In the genomic region with DNA sequence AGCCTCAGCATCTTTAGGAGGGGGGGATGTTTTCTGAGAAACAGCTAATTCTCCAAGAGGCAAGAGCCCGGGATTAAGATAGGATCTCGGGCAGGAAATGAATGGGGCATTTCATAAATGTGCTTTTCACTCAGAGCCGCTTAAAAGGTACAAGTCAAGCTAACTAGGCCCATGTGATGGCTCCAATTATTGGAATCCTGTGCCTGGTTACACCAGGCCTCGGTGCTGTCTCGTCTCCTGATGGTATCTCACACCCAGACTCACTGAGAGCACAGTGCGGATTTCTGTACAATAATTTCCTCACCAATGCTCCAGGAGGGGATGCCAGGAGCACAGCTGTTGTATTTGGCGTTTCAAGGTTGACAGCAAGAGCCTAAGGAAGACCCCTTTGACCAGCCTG, we compare ENCODE assay signal across 18 cellular contexts.
"Had no signal": no experiment of that assay in that cellular context is flagged by ENCODE, and none has a peak within 500 bp of the region (broad histone marks: within the 10 kb centered on the region; RNA-seq: fewer than 3 reads in every experiment).

No MANE protein-coding gene starts in this region.

- H3K36me3 Mint-ChIP-seq: memory B cell, naive B cell had no signal

- H3K27ac Mint-ChIP-seq: memory B cell, naive B cell, nephron, progenitor cell of endocrine pancreas had no signal

- H3K4me3 ChIP-seq: coronary artery, esophagus muscularis mucosa, gastroesophageal sphincter, left ventricle myocardium inferior, lower lobe of right lung, pancreas had no signal

- H3K36me3 ChIP-seq: esophagus muscularis mucosa, gastroesophageal sphincter, left ventricle myocardium inferior, lower lobe of right lung, pancreas had no signal

- H3K27me3 ChIP-seq: esophagus muscularis mucosa, gastroesophageal sphincter, pancreas had no signal

- H3K4me3 Mint-ChIP-seq: memory B cell, naive B cell, nephron had no signal

- H3K4me1 Mint-ChIP-seq: nephron had no signal

- H3K9me3 Mint-ChIP-seq: memory B cell, naive B cell had no signal

- H3K27me3 Mint-ChIP-seq: memory B cell had no signal

- ATAC-seq: gastroesophageal sphincter, lower lobe of right lung, pancreas had no signal

- DNase-seq: effector memory CD4-positive, alpha-beta T cell; foreskin fibroblast; glutamatergic neuron; left ventricle myocardium inferior; lower lobe of right lung; naive B cell; occipital lobe; small intestine; stimulated activated CD4-positive, alpha-beta T cell treated with anti-CD3 and anti-CD28 coated beads, Interleukin-2, amount 100 ng/mL, for 48 hours; stimulated activated naive CD4-positive, alpha-beta T cell treated with Interleukin-2 at 50 U/mL for 16 hours; trophoblast cell had no signal

- H3K9me3 ChIP-seq: esophagus muscularis mucosa, gastroesophageal sphincter, left ventricle myocardium inferior, lower lobe of right lung, pancreas had no signal

- H3K4me1 ChIP-seq: esophagus muscularis mucosa, gastroesophageal sphincter, left ventricle myocardium inferior, pancreas had no signal
